Comparison of ENCODE assay signal across 9 cellular contexts in genomic region chr13:82758056-82758455, GRCh38.
DNase-seq lines count a peak whose midpoint lies in the region; ATAC-seq and TF ChIP-seq lines count a peak whose summit lies in the region.
"Had no signal": no experiment of that assay in that cellular context is flagged by ENCODE, and none has a peak within 500 bp of the region (broad histone marks: within the 10 kb centered on the region; RNA-seq: fewer than 3 reads in every experiment).

No MANE protein-coding gene starts in this region.

- DNase-seq in Caco-2 (peak; percentile 47 to 51), HFFc6 (no peak), SK-N-DZ (ENCODE audit: low spot score) (peak; percentile 9), iPS-NIHi11 (ENCODE audit: low spot score) (peak; percentile 55), glomerular visceral epithelial cell (ENCODE audit: extremely low spot score) (no peak)
- DNase-seq in activated naive CD4-positive, alpha-beta T cell treated with anti-CD3 and anti-CD28 coated beads, Interleukin-2, amount 50 U/mL, for 16 hours, result no peak
- DNase-seq: activated effector memory CD4-positive, alpha-beta T cell treated with anti-CD3 and anti-CD28 coated beads, Interleukin-2, amount 50 U/mL, for 16 hours had no signal

- H3K36me3 Mint-ChIP-seq in Caco-2 (ENCODE audit: insufficient read depth, unreplicated experiment), result no peaks in the 10 kb centered on the region
- no peaks in the 10 kb centered on the region for H3K36me3 Mint-ChIP-seq in HFFc6 (ENCODE audit: low read depth)

- no peaks in the 10 kb centered on the region for H3K36me3 ChIP-seq in Caco-2 (ENCODE audit: control insufficient read depth, insufficient read depth, low read length)

- no peaks in the 10 kb centered on the region for H3K27me3 ChIP-seq in Caco-2 (replicated peaks; ENCODE audit: control insufficient read depth, insufficient read depth, low read length)

- CTCF ChIA-PET in Caco-2 (lab: Charles Lee), result no interaction called here

- H3K27ac Mint-ChIP-seq in Caco-2 (ENCODE audit: unreplicated experiment) (no peak overlapping the region), HFFc6 (no peak overlapping the region)

- H3K27me3 Mint-ChIP-seq in Caco-2 (ENCODE audit: insufficient read depth, unreplicated experiment), result no peaks in the 10 kb centered on the region
- H3K27me3 Mint-ChIP-seq in HFFc6 (ENCODE audit: insufficient read depth), result no peaks in the 10 kb centered on the region

- POLR2A ChIA-PET in Caco-2 (lab: Charles Lee), result no interaction called here

- no peak overlapping the region for H3K4me3 ChIP-seq in Caco-2 (ENCODE audit: low read depth, low read length)

- ATAC-seq in GM19463 (IDR thresholded peaks at IDR 0.05; ENCODE audit: unreplicated experiment) (no peak), HG03159 (IDR thresholded peaks at IDR 0.05; ENCODE audit: unreplicated experiment) (no peak)

- H3K4me3 Mint-ChIP-seq in Caco-2 (ENCODE audit: unreplicated experiment) (no peak overlapping the region), HFFc6 (no peak overlapping the region)

- no peaks in the 10 kb centered on the region for H3K4me1 Mint-ChIP-seq in Caco-2 (ENCODE audit: low read depth, unreplicated experiment)
- H3K4me1 Mint-ChIP-seq in HFFc6 (ENCODE audit: low read depth), result peaks cover 12% of the 10 kb centered on the region

- intact Hi-C loops in Caco-2 (cut with micrococcal nuclease; ENCODE audit: unreplicated experiment), result no loop called here

- H3K4me1 ChIP-seq in Caco-2, result no peaks in the 10 kb centered on the region

- no TSS peak for BruUV-seq in Caco-2 (replicated peaks; lab: Mats Ljungman, UMichigan)

- H3K9me3 Mint-ChIP-seq in Caco-2 (ENCODE audit: unreplicated experiment) (no peaks in the 10 kb centered on the region), HFFc6 (no peaks in the 10 kb centered on the region)

- H3K9me3 ChIP-seq in Caco-2, result no peaks in the 10 kb centered on the region

- peak; percentile 49 to 52 for TF ChIP-seq CTCF in Caco-2 (IDR thresholded peaks at IDR 0.05; ENCODE audit: insufficient read depth in 1 of 2, low read depth in 1 of 2, low read length in 1 of 2, severe bottlenecking in 1 of 2, unreplicated experiment in 1 of 2)
- peak; percentile 55 for TF ChIP-seq CTCF in HFFc6 (IDR thresholded peaks at IDR 0.05)

Comparison
In these comparisons a context has a peak if more than half of its experiments do, and no peak if none do; other contexts are left out.
1. DNase-seq: peak in Caco-2 (2 of 2), SK-N-DZ (single experiment) and iPS-NIHi11 (single experiment); none in HFFc6 (single experiment), activated naive CD4-positive, alpha-beta T cell treated with anti-CD3 and anti-CD28 coated beads, Interleukin-2, amount 50 U/mL, for 16 hours (single experiment) and glomerular visceral epithelial cell (single experiment).